12 cellular contexts compared by ENCODE assay signal in the genomic region with DNA sequence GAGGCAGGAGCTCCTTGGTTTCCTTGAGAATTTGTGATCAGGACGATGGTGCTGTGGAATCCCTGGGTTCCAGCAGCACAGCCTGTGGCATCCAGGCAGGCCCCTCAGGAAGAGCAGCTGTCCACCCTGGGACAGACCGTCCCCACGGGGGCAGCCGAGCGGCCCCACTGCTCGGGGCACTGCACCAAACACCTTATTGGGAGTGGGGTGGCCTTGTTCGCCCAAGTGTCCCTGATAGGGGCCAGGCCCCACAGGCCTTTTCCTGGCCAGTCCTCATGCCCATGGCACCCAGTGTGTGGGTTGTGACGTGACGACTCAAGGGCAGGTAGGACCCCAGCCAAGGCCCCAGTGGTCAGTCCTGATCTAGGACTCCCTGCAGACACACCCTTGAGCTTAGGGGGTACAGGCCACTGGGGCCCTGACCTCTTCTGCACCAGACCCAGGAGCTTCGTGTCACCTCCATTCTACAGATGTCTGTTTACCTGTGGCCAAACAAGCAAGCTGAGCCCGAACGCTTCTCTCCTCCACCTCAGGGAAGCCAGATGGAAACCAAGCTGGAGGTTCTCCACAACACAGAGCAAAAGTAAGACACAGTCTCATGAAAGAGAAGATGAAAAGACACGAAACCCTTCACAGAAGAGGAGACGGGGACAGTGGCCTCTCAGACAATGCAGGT. TPM values are rescaled to one million over a fixed set of nuclear protein-coding genes. Genes with fewer than 3 reads are reported as not detected.
DNase-seq lines count a peak whose midpoint lies in the region; ATAC-seq and TF ChIP-seq lines count a peak whose summit lies in the region.
"Had no signal": no experiment of that assay in that cellular context is flagged by ENCODE, and none has a peak within 500 bp of the region (broad histone marks: within the 10 kb centered on the region; RNA-seq: fewer than 3 reads in every experiment).

No MANE protein-coding gene starts in this region.

- peak overlapping the region; percentile 83 for H3K27ac Mint-ChIP-seq in CD8-positive, alpha-beta T cell
- peak overlapping the region; percentile 89 for H3K27ac Mint-ChIP-seq in activated T-helper 2 cell treated with anti-CD3 and anti-CD28 coated beads, Interferon-gamma antibody, Interleukin-2, Interleukin-4, amounts not matched to agents 10 μg/mL and 5 μg/mL and 100 μg/mL, durations not matched to agents 14 hours and 24 hours and 36 hours
- H3K27ac Mint-ChIP-seq in naive thymus-derived CD8-positive, alpha-beta T cell: peak overlapping the region; percentile 52 to 95 (median 84)

- no peak overlapping the region for H3K4me3 ChIP-seq in CD8-positive, alpha-beta T cell (ENCODE audit: low read depth, low read length)
- H3K4me3 ChIP-seq in HEK293 (ENCODE audit: low read depth, low read length) (no peak overlapping the region), dorsolateral prefrontal cortex (no peak overlapping the region)
- H3K4me3 ChIP-seq: BLaER1, heart right ventricle, SK-N-MC had no signal

- no peak for ATAC-seq in CD8-positive, alpha-beta T cell
- no peak for ATAC-seq in naive thymus-derived CD8-positive, alpha-beta T cell
- no peak for ATAC-seq in HG02840 (IDR thresholded peaks at IDR 0.05; ENCODE audit: low FRiP score, unreplicated experiment)
- no peak for ATAC-seq in HG03457 (IDR thresholded peaks at IDR 0.05; ENCODE audit: unreplicated experiment)
- ATAC-seq: left colon had no signal

- no peaks in the 10 kb centered on the region for H3K27me3 ChIP-seq in CD8-positive, alpha-beta T cell (ENCODE audit: insufficient read depth, low read length)
- no peaks in the 10 kb centered on the region for H3K27me3 ChIP-seq in dorsolateral prefrontal cortex
- H3K27me3 ChIP-seq: BLaER1, heart right ventricle had no signal

- peak overlapping the region; percentile 63 for H3K4me3 Mint-ChIP-seq in CD8-positive, alpha-beta T cell
- H3K4me3 Mint-ChIP-seq in activated T-helper 2 cell treated with anti-CD3 and anti-CD28 coated beads, Interferon-gamma antibody, Interleukin-2, Interleukin-4, amounts not matched to agents 10 μg/mL and 5 μg/mL and 100 μg/mL, durations not matched to agents 14 hours and 24 hours and 36 hours (ENCODE audit: low read depth): peak overlapping the region; percentile 70
- H3K4me3 Mint-ChIP-seq in naive thymus-derived CD8-positive, alpha-beta T cell: peak overlapping the region; percentile 44 to 81 (median 70)

- H3K27me3 Mint-ChIP-seq in CD8-positive, alpha-beta T cell (ENCODE audit: low read depth): no peaks in the 10 kb centered on the region
- H3K27me3 Mint-ChIP-seq in activated T-helper 2 cell treated with anti-CD3 and anti-CD28 coated beads, Interferon-gamma antibody, Interleukin-2, Interleukin-4, amounts not matched to agents 10 μg/mL and 5 μg/mL and 100 μg/mL, durations not matched to agents 14 hours and 24 hours and 36 hours (ENCODE audit: low read depth): no peaks in the 10 kb centered on the region
- H3K27me3 Mint-ChIP-seq in naive thymus-derived CD8-positive, alpha-beta T cell: no peaks in the 10 kb centered on the region

- no peak for DNase-seq in CD8-positive, alpha-beta T cell
- DNase-seq in activated T-helper 2 cell treated with anti-CD3 and anti-CD28 coated beads, Interferon-gamma antibody, Interleukin-2, Interleukin-4, amounts not matched to agents 10 μg/mL and 5 μg/mL and 100 μg/mL, durations not matched to agents 14 hours and 24 hours and 36 hours (ENCODE audit: low spot score): no peak
- DNase-seq in naive thymus-derived CD8-positive, alpha-beta T cell: no peak
- DNase-seq in dorsolateral prefrontal cortex (no peak), NCI-H69 (lab: John Stamatoyannopoulos, UW) (no peak)
- DNase-seq: heart right ventricle had no signal

- H3K9me3 ChIP-seq in CD8-positive, alpha-beta T cell (ENCODE audit: low read length): no peaks in the 10 kb centered on the region
- H3K9me3 ChIP-seq in HEK293 (ENCODE audit: control insufficient read depth, insufficient read depth, low read depth, low read length): no peaks in the 10 kb centered on the region
- H3K9me3 ChIP-seq: BLaER1 had no signal

- intact Hi-C loops in CD8-positive, alpha-beta T cell (cut with DNase I, micrococcal nuclease): loop anchor here (5.0 kb wide), 2 partner anchors 38 to 42 kb away; no protein-coding TSS in a partner anchor
- intact Hi-C loops in activated T-helper 2 cell treated with anti-CD3 and anti-CD28 coated beads, Interferon-gamma antibody, Interleukin-2, Interleukin-4, amounts not matched to agents 10 μg/mL and 5 μg/mL and 100 μg/mL, durations not matched to agents 14 hours and 24 hours and 36 hours (cut with micrococcal nuclease): loop anchor here (5.0 kb wide), 1 partner anchor 38 kb away; no protein-coding TSS in a partner anchor
- intact Hi-C loops in dorsolateral prefrontal cortex (cut with DNase I): loop anchor here in 1 of 2 donors (10.0 kb wide), 1 partner anchor 86 kb away; a partner anchor contains a TSS

- peaks cover 18% of the 10 kb centered on the region for H3K36me3 Mint-ChIP-seq in CD8-positive, alpha-beta T cell
- H3K36me3 Mint-ChIP-seq in activated T-helper 2 cell treated with anti-CD3 and anti-CD28 coated beads, Interferon-gamma antibody, Interleukin-2, Interleukin-4, amounts not matched to agents 10 μg/mL and 5 μg/mL and 100 μg/mL, durations not matched to agents 14 hours and 24 hours and 36 hours (ENCODE audit: low read depth): peaks cover 29% of the 10 kb centered on the region
- H3K36me3 Mint-ChIP-seq in naive thymus-derived CD8-positive, alpha-beta T cell: peaks cover under 1 to 8% (median 2%) of the 10 kb centered on the region in 3 donors

- H3K4me1 Mint-ChIP-seq in CD8-positive, alpha-beta T cell (ENCODE audit: low read depth): peaks cover 29% of the 10 kb centered on the region
- peaks cover 45% of the 10 kb centered on the region for H3K4me1 Mint-ChIP-seq in activated T-helper 2 cell treated with anti-CD3 and anti-CD28 coated beads, Interferon-gamma antibody, Interleukin-2, Interleukin-4, amounts not matched to agents 10 μg/mL and 5 μg/mL and 100 μg/mL, durations not matched to agents 14 hours and 24 hours and 36 hours (ENCODE audit: low read depth)
- H3K4me1 Mint-ChIP-seq in naive thymus-derived CD8-positive, alpha-beta T cell: peaks cover 18 to 36% (median 33%) of the 10 kb centered on the region in 4 donors

- no peak overlapping the region for H3K27ac ChIP-seq in CD8-positive, alpha-beta T cell (ENCODE audit: low read depth, low read length)
- H3K27ac ChIP-seq in HEK293 (ENCODE audit: extremely low read depth, low read depth, low read length) (no peak overlapping the region), dorsolateral prefrontal cortex (peak overlapping the region in 2 of 59 donors; percentile 21 to 51)
- H3K27ac ChIP-seq: heart right ventricle, SK-N-MC had no signal

- H3K9me3 Mint-ChIP-seq in CD8-positive, alpha-beta T cell: no peaks in the 10 kb centered on the region
- peaks cover 8% of the 10 kb centered on the region for H3K9me3 Mint-ChIP-seq in activated T-helper 2 cell treated with anti-CD3 and anti-CD28 coated beads, Interferon-gamma antibody, Interleukin-2, Interleukin-4, amounts not matched to agents 10 μg/mL and 5 μg/mL and 100 μg/mL, durations not matched to agents 14 hours and 24 hours and 36 hours
- no peaks in the 10 kb centered on the region for H3K9me3 Mint-ChIP-seq in naive thymus-derived CD8-positive, alpha-beta T cell

- CTCF ChIA-PET in CD8-positive, alpha-beta T cell (lab: Charles Lee): interaction anchor here (1.1 kb wide), 1 partner anchor 10 kb away, joined by 3 read pairs; no protein-coding TSS in a partner anchor
- CTCF ChIA-PET in HEK293 (lab: Yijun Ruan, JAX): interaction anchor here (0.6 kb wide), 1 partner anchor 165 kb away, joined by 3 read pairs; no protein-coding TSS in a partner anchor

- peaks cover 29% of the 10 kb centered on the region for H3K4me1 ChIP-seq in CD8-positive, alpha-beta T cell (ENCODE audit: insufficient read depth, low read length)
- H3K4me1 ChIP-seq in HEK293 (ENCODE audit: control insufficient read depth, insufficient read depth, low read length): peaks cover 4% of the 10 kb centered on the region

- POLR2A ChIA-PET in CD8-positive, alpha-beta T cell (lab: Charles Lee): interaction anchor here (0.6 to 1.2 kb wide), 2 partner anchors 15 to 19 kb away, joined by 3 read pairs; no protein-coding TSS in a partner anchor
- POLR2A ChIA-PET in HEK293 (lab: Yijun Ruan, JAX): interaction anchor here (0.5 kb wide), 1 partner anchor 42 kb away, joined by 3 read pairs; no protein-coding TSS in a partner anchor
- POLR2A ChIA-PET in naive thymus-derived CD8-positive, alpha-beta T cell (lab: Charles Lee): interaction anchor here (0.7 to 2.4 kb wide), 4 partner anchors 9 to 674 kb away, joined by 3 to 18 read pairs (median 3); no protein-coding TSS in a partner anchor

- no peaks in the 10 kb centered on the region for H3K36me3 ChIP-seq in CD8-positive, alpha-beta T cell (ENCODE audit: insufficient read depth, low read length)
- peaks cover 0 to 21% of the 10 kb centered on the region in 2 experiments; a peak in 1 of 3 replicates for H3K36me3 ChIP-seq in HEK293 (ENCODE audit: control insufficient read depth in 2 of 2, insufficient read depth in 1 of 2, low read length in 2 of 2)

- TF ChIP-seq CTCF in CD8-positive, alpha-beta T cell (IDR thresholded peaks at IDR 0.05): no peak
- TF ChIP-seq CTCF in HEK293 (tag by site-specific recombination; IDR thresholded peaks at IDR 0.05): no peak
- TF ChIP-seq CTCF in dorsolateral prefrontal cortex (IDR thresholded peaks at IDR 0.05 in 54 of 56, conservative IDR thresholded peaks at IDR 0.05 in 2 of 56; ENCODE audit: low read depth in 1 of 56, partially characterized antibody in 56 of 56): no peak

RNA-seq across cellular contexts. Expression of a gene that starts 1.5 kb away (rescaled TPM):
- 100 to 1,000 TPM; 159 to 167 TPM for total RNA-seq in CD8-positive, alpha-beta T cell
- 41.3 and 46.2 TPM in 2 replicates for total RNA-seq in activated T-helper 2 cell treated with anti-CD3 and anti-CD28 coated beads, Interferon-gamma antibody, Interleukin-2, Interleukin-4, amounts not matched to agents 10 μg/mL and 5 μg/mL and 100 μg/mL, durations not matched to agents 14 hours and 24 hours and 36 hours
- total RNA-seq in naive thymus-derived CD8-positive, alpha-beta T cell: 10 to 100 TPM; 80.9 to 86.8 TPM
- 1 to 10 TPM; 1.9 to 3.7 (median 2.2) TPM for polyA plus RNA-seq in naive thymus-derived CD8-positive, alpha-beta T cell
- total RNA-seq in dorsolateral prefrontal cortex: 10 to 100 TPM; 23.5 to 55.4 (median 35.6) TPM

RNA-seq across cellular contexts. Expression of a gene that starts 24.5 kb away (rescaled TPM):
- total RNA-seq in CD8-positive, alpha-beta T cell: 10 to 100 TPM; 16.2 to 16.6 TPM
- 25.2 and 25.6 TPM in 2 replicates for total RNA-seq in activated T-helper 2 cell treated with anti-CD3 and anti-CD28 coated beads, Interferon-gamma antibody, Interleukin-2, Interleukin-4, amounts not matched to agents 10 μg/mL and 5 μg/mL and 100 μg/mL, durations not matched to agents 14 hours and 24 hours and 36 hours
- 10 to 100 TPM; 17.6 to 18.1 TPM for total RNA-seq in naive thymus-derived CD8-positive, alpha-beta T cell
- polyA plus RNA-seq in naive thymus-derived CD8-positive, alpha-beta T cell: 10 to 100 TPM in 1 of 3 donors, 1 to 10 TPM in 2; 5.5 to 11.4 (median 8.1) TPM
- 1 to 10 TPM; 4.7 to 8.0 (median 6.5) TPM for total RNA-seq in dorsolateral prefrontal cortex
